10 cellular contexts compared by ENCODE assay signal in the genomic region with DNA sequence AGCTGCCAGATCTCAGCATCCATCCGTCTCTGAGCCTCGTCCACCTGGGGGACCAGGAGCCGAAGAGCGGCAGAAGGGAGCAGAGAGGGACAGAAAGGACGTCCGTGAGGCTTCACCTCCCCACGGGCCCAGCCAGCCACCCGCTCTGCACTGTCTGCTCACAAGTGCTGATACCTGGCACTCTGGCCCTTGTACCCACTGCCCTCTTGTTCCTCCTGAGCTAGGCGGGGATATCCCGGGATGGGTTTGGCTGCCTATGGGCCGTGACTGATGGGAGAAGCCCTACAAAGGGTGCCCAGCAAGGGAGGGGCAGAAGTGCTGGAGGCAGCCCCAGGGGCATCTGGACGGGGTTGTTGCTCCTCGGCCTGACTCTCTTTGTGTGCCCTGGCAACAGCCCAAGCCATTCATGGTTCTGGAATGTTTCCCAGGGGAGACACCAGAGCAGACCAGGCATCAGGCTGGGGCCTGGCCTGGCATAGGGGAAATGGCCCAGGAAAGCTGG. TPM values are rescaled to one million over a fixed set of nuclear protein-coding genes. Genes with fewer than 3 reads are reported as not detected.
DNase-seq lines count a peak whose midpoint lies in the region; ATAC-seq and TF ChIP-seq lines count a peak whose summit lies in the region.
"Had no signal": no experiment of that assay in that cellular context is flagged by ENCODE, and none has a peak within 500 bp of the region (broad histone marks: within the 10 kb centered on the region; RNA-seq: fewer than 3 reads in every experiment).

No MANE protein-coding gene starts in this region.

- DNase-seq in NCI-H2081 (lab: John Stamatoyannopoulos, UW) (peak; percentile 17 to 54), NCI-H2081 treated with DMSO at 0.1 percent for 48 hours (lab: John Stamatoyannopoulos, UW) (no peak), ascending aorta (ENCODE audit: low spot score in 2 of 2) (peak; percentile 70 to 97), hypothalamus (lab: John Stamatoyannopoulos, UW) (peak in 46 of 51 donors; percentile 3 to 77 (median 43)), thoracic aorta (ENCODE audit: low spot score) (peak; percentile 92), germinal center (ENCODE audit: low spot score) (no peak), GF-D8 (lab: John Stamatoyannopoulos, UW) (no peak)

- intact Hi-C loops in ascending aorta (cut with DNase I): loop anchor here (2.0 kb wide), 1 partner anchor 95 kb away; no protein-coding TSS in a partner anchor

- H3K4me3 ChIP-seq in ascending aorta (no peak overlapping the region), thoracic aorta (no peak overlapping the region)

- ATAC-seq in thoracic aorta (ENCODE audit: insufficient number of reproducible peaks, low FRiP score, low read depth): peak; percentile 83
- ATAC-seq in GM19324 (IDR thresholded peaks at IDR 0.05; ENCODE audit: low FRiP score, unreplicated experiment): no peak

- no peak for TF ChIP-seq CTCF in ascending aorta (IDR thresholded peaks at IDR 0.05)
- no peak for TF ChIP-seq CTCF in thoracic aorta (IDR thresholded peaks at IDR 0.05)

- H3K9me3 ChIP-seq in ascending aorta (no peaks in the 10 kb centered on the region), thoracic aorta (no peaks in the 10 kb centered on the region)

- H3K4me1 ChIP-seq in ascending aorta: peaks cover 17% of the 10 kb centered on the region in 2 donors
- H3K4me1 ChIP-seq in thoracic aorta (ENCODE audit: control insufficient read depth in 1 of 2, low read depth in 2 of 2): peaks cover 8 to 34% of the 10 kb centered on the region in 2 donors
- H3K4me1 ChIP-seq: parathyroid adenoma had no signal

- H3K36me3 ChIP-seq in ascending aorta (peaks cover 80 to 94% of the 10 kb centered on the region in 2 donors), thoracic aorta (peaks cover 73% of the 10 kb centered on the region)

- H3K27ac ChIP-seq in ascending aorta (peak overlapping the region; percentile 76 to 83), thoracic aorta (peak overlapping the region; percentile 59 to 80)
- H3K27ac ChIP-seq: parathyroid adenoma had no signal

- H3K27me3 ChIP-seq in ascending aorta: no peaks in the 10 kb centered on the region
- H3K27me3 ChIP-seq in thoracic aorta (replicated peaks; ENCODE audit: insufficient read depth): no peaks in the 10 kb centered on the region

RNA-seq across cellular contexts. Expression of gene LDLRAD2, which starts 57.6 kb away (rescaled TPM):
- total RNA-seq in ascending aorta (not detected), thoracic aorta (under 1 TPM in 1 of 2 donors, not detected in 1; 0.27 TPM)
- total RNA-seq: T-helper 1 cell treated with Interleukin-12 subunit alpha and Interleukin-12 subunit beta and Interleukin-4 antibody, amounts not matched to agents 30 ng/mL and 1 ng/mL, for 36 hours had no signal

Comparison
In these comparisons a context has a peak if more than half of its experiments do, and no peak if none do; other contexts are left out.
1. DNase-seq: peak in NCI-H2081 (2 of 2), ascending aorta (2 of 2), hypothalamus (46 of 51) and thoracic aorta (single experiment); none in NCI-H2081 treated with DMSO at 0.1 percent for 48 hours (single experiment), germinal center (single experiment) and GF-D8 (single experiment).